Comparison of ENCODE assay signal across 22 cellular contexts in genomic region chr15:64706011-64706911, GRCh38.
DNase-seq lines count a peak whose midpoint lies in the region; ATAC-seq, FAIRE-seq and TF ChIP-seq lines count a peak whose summit lies in the region.
"Had no signal": no experiment of that assay in that cellular context is flagged by ENCODE, and none has a peak within 500 bp of the region (broad histone marks: within the 10 kb centered on the region; RNA-seq: fewer than 3 reads in every experiment).

No MANE protein-coding gene starts in this region.

- H3K4me2 ChIP-seq in H9 (ENCODE audit: insufficient read depth, insufficient read length, low read length), result no peak overlapping the region
- H3K4me2 ChIP-seq: SK-N-SH had no signal

- TF ChIP-seq CTCF in H9 (conservative IDR thresholded peaks at IDR 0.05), result no peak
- TF ChIP-seq CTCF in endothelial cell (IDR thresholded peaks at IDR 0.05; ENCODE audit: unreplicated experiment), result no peak

- H4K91ac ChIP-seq in H9 (ENCODE audit: insufficient read length, low read depth, low read length), result no peak overlapping the region

- H4K5ac ChIP-seq in H9 (ENCODE audit: insufficient read length, low read depth, low read length), result no peak overlapping the region

- no peak overlapping the region for H3K18ac ChIP-seq in H9 (ENCODE audit: insufficient read length, low read depth, low read length)

- no peaks in the 10 kb centered on the region for H4K20me1 ChIP-seq in H9 (ENCODE audit: control insufficient read depth, insufficient read depth, insufficient read length)

- WGBS in H9 (ENCODE audit: extremely low coverage, insufficient read length, low lambda C conversion rate), result no CpG with 5 or more reads among the region's 10 CpGs

- H3K36me3 ChIP-seq in stomach smooth muscle (ENCODE audit: control insufficient read depth in 2 of 2, insufficient read depth in 2 of 2, low read length in 2 of 2), result peaks cover 9 to 11% of the 10 kb centered on the region in 2 donors

- peaks cover 9% of the 10 kb centered on the region for H3K23me2 ChIP-seq in H9 (ENCODE audit: insufficient read length, low read depth, low read length, poor library complexity, severe bottlenecking)

- H2BK12ac ChIP-seq in H9 (ENCODE audit: insufficient read length, low read depth, low read length), result no peak overlapping the region

- no peaks in the 10 kb centered on the region for H3K27me3 Mint-ChIP-seq in H9 (ENCODE audit: low read depth)
- H3K27me3 Mint-ChIP-seq in endothelial cell (ENCODE audit: unreplicated experiment), result peaks cover 6% of the 10 kb centered on the region
- peaks cover 0 to 7% (median 0%) of the 10 kb centered on the region in 3 donors for H3K27me3 Mint-ChIP-seq in naive B cell

- H3K4ac ChIP-seq in H9 (ENCODE audit: low read depth, low read length), result no peak overlapping the region

- H3K4me3 ChIP-seq in stomach smooth muscle (ENCODE audit: low read length in 2 of 2), result no peak overlapping the region

- no peak overlapping the region for H4K8ac ChIP-seq in H9 (replicated peaks; ENCODE audit: insufficient read length, low read depth, low read length)

- H2AK5ac ChIP-seq in H9 (ENCODE audit: insufficient read length, low read length), result no peak overlapping the region

- H2BK5ac ChIP-seq in H9 (ENCODE audit: insufficient read length, low read length), result no peak overlapping the region

- H3K9ac ChIP-seq in H9 (ENCODE audit: extremely low read depth, insufficient read length, low read length), result no peak overlapping the region
- H3K9ac ChIP-seq in stomach smooth muscle (ENCODE audit: low read length in 2 of 2), result no peak overlapping the region
- H3K9ac ChIP-seq: SK-N-SH had no signal

- no peak for DNase-seq in H9
- DNase-seq in endothelial cell (ENCODE audit: low spot score), result no peak
- DNase-seq in naive B cell, result no peak
- no peak for DNase-seq in NCI-H2107 treated with DMSO at 0.1 percent for 48 hours (lab: John Stamatoyannopoulos, UW; ENCODE audit: unreplicated experiment)
- no peak for DNase-seq in frontal cortex (ENCODE audit: low spot score in 2 of 2)
- DNase-seq in ecto neural progenitor cell (ENCODE audit: low spot score), result no peak
- DNase-seq: Caco-2, DMS153, KBM-7, NCI-H1694 treated with DMSO at 0.1 percent for 48 hours, NCI-H2227 treated with DMSO at 0.1 percent for 48 hours, NCI-H510A treated with DMSO at 0.1 percent for 48 hours, NCI-H82, RPMI8226, SHP77 treated with DMSO at 0.1 percent for 48 hours, SK-N-SH had no signal

- H3K4me1 ChIP-seq in H9 (ENCODE audit: insufficient read depth, low read length) (peaks cover 5% of the 10 kb centered on the region; the same call in 1 of the 2 replicates), stomach smooth muscle (ENCODE audit: control insufficient read depth, insufficient read depth, low read length) (peaks cover 19% of the 10 kb centered on the region)

- ATAC-seq in naive B cell (ENCODE audit: low read depth in 2 of 2) (no peak), HG03442 (IDR thresholded peaks at IDR 0.05; ENCODE audit: unreplicated experiment) (no peak)
- ATAC-seq: HCT116 had no signal

- no peaks in the 10 kb centered on the region for H3K27me3 ChIP-seq in H9 (ENCODE audit: insufficient read depth, low read length)
- no peaks in the 10 kb centered on the region for H3K27me3 ChIP-seq in stomach smooth muscle (ENCODE audit: control insufficient read depth in 1 of 2, insufficient read depth in 2 of 2, low read length in 2 of 2)

- H3K9me3 Mint-ChIP-seq in H9, result peaks cover 0 to 2% of the 10 kb centered on the region in 2 experiments; a peak in 1 of 5 replicates
- H3K9me3 Mint-ChIP-seq in endothelial cell (ENCODE audit: unreplicated experiment), result no peaks in the 10 kb centered on the region
- H3K9me3 Mint-ChIP-seq in naive B cell, result no peaks in the 10 kb centered on the region
- H3K9me3 Mint-ChIP-seq: CD14-positive monocyte had no signal

- H3K14ac ChIP-seq in H9 (ENCODE audit: insufficient read depth, low read length), result no peak overlapping the region

- no peaks in the 10 kb centered on the region for H3K79me1 ChIP-seq in H9 (ENCODE audit: insufficient read depth, low read depth, low read length, poor library complexity, severe bottlenecking)

- H3K27ac Mint-ChIP-seq in H9 (peak overlapping the region in 2 of 3 experiments; percentile 4 to 35; a peak in 4 of 7 replicates), endothelial cell (ENCODE audit: unreplicated experiment) (peak overlapping the region; percentile 7), naive B cell (peak overlapping the region in 1 of 6 donors; percentile 58)

- H3T11ph ChIP-seq in H9 (ENCODE audit: low read length), result no peak overlapping the region

- H3K27ac ChIP-seq in H9 (ENCODE audit: insufficient read length, low read depth, low read length) (no peak overlapping the region), stomach smooth muscle (ENCODE audit: low read length) (peak overlapping the region; percentile 11)

- H2AFZ ChIP-seq in H9 (ENCODE audit: low read length), result no peak overlapping the region

- no peaks in the 10 kb centered on the region for H3K9me3 ChIP-seq in H9 (ENCODE audit: control insufficient read depth, low read depth, low read length)
- no peaks in the 10 kb centered on the region for H3K9me3 ChIP-seq in stomach smooth muscle (ENCODE audit: control insufficient read depth in 2 of 2, low read length in 2 of 2)
- H3K9me3 ChIP-seq: Caco-2, SK-N-SH had no signal

- peaks cover 22 to 65% (median 37%) of the 10 kb centered on the region in 3 experiments for H3K36me3 Mint-ChIP-seq in H9 (ENCODE audit: insufficient read depth in 1 of 3, low read depth in 3 of 3)
- peaks cover 7% of the 10 kb centered on the region for H3K36me3 Mint-ChIP-seq in endothelial cell (ENCODE audit: low read depth, unreplicated experiment)
- no peaks in the 10 kb centered on the region for H3K36me3 Mint-ChIP-seq in naive B cell
- H3K36me3 Mint-ChIP-seq: CD14-positive monocyte had no signal

- H2BK15ac ChIP-seq in H9 (ENCODE audit: low read depth, low read length), result no peak overlapping the region

- no peak overlapping the region for H3K23ac ChIP-seq in H9 (ENCODE audit: insufficient read length, low read depth, low read length)

- no peak overlapping the region for H2BK20ac ChIP-seq in H9 (ENCODE audit: low read depth, low read length, poor library complexity, severe bottlenecking)

- H3K4me3 Mint-ChIP-seq in H9 (no peak overlapping the region), endothelial cell (ENCODE audit: unreplicated experiment) (no peak overlapping the region), naive B cell (peak overlapping the region in 5 of 8 donors; percentile 3 to 77 (median 68))
- H3K4me3 Mint-ChIP-seq: CD14-positive monocyte had no signal

- no peaks in the 10 kb centered on the region; the same call in 1 of the 2 replicates for H3K79me2 ChIP-seq in H9 (ENCODE audit: insufficient read depth, low read length)

- H3K4me1 Mint-ChIP-seq in H9 (peaks cover 17 to 18% of the 10 kb centered on the region in 2 experiments), endothelial cell (ENCODE audit: unreplicated experiment) (peaks cover 21% of the 10 kb centered on the region), naive B cell (peaks cover 21 to 24% (median 21%) of the 10 kb centered on the region in 3 donors)

- H2BK120ac ChIP-seq in H9 (ENCODE audit: low read depth, low read length, poor library complexity, severe bottlenecking), result no peak overlapping the region

- H3K56ac ChIP-seq in H9 (ENCODE audit: insufficient read length, low read depth, low read length), result no peak overlapping the region

- no peak for FAIRE-seq in frontal cortex (lab: Jason Lieb, UNC)
- FAIRE-seq: GM12891, GM19239 had no signal

Comparison
In these comparisons a context has a peak if more than half of its experiments do, and no peak if none do; other contexts are left out.
1. H3K4me3 Mint-ChIP-seq: peak in naive B cell (5 of 8); none in H9 (0 of 2) and endothelial cell (single experiment).